ENCODE assay signal across 1 cellular context in the genomic region with DNA sequence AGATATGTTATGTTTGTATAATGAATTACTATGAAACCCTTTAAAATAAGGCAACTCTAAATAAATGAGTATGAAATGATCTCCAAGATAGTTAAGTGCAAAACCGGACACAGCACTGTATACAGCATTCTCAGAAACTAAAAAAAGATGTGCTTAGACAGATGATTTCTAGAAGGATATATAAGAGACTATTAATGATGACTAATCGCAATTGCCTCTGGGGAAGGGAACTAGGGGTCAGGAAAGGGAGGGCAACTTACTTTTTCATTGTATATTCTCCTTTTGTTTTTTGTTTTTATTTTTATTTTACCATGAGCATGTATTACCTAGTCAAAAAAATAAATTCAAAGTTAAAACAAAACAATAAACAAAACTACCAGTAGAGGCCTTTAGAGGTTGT.
TF ChIP-seq lines count a peak whose summit lies in the region.

No MANE protein-coding gene starts in this region.

TF ChIP-seq in HepG2, 621 proteins besides CTCF, POLR2A, EP300 and RAD21 (continued from another document):
- TF ChIP-seq, protein P1, sequence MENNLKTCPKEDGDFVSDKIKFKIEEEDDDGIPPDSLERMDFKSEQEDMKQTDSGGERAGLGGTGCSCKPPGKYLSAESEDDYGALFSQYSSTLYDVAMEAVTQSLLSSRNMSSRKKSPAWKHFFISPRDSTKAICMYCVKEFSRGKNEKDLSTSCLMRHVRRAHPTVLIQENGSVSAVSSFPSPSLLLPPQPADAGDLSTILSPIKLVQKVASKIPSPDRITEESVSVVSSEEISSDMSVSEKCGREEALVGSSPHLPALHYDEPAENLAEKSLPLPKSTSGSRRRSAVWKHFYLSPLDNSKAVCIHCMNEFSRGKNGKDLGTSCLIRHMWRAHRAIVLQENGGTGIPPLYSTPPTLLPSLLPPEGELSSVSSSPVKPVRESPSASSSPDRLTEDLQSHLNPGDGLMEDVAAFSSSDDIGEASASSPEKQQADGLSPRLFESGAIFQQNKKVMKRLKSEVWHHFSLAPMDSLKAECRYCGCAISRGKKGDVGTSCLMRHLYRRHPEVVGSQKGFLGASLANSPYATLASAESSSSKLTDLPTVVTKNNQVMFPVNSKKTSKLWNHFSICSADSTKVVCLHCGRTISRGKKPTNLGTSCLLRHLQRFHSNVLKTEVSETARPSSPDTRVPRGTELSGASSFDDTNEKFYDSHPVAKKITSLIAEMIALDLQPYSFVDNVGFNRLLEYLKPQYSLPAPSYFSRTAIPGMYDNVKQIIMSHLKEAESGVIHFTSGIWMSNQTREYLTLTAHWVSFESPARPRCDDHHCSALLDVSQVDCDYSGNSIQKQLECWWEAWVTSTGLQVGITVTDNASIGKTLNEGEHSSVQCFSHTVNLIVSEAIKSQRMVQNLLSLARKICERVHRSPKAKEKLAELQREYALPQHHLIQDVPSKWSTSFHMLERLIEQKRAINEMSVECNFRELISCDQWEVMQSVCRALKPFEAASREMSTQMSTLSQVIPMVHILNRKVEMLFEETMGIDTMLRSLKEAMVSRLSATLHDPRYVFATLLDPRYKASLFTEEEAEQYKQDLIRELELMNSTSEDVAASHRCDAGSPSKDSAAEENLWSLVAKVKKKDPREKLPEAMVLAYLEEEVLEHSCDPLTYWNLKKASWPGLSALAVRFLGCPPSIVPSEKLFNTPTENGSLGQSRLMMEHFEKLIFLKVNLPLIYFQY (CRISPR knock-in tag; IDR thresholded peaks at IDR 0.05; ENCODE audit: borderline replicate concordance): no peak
- TF ChIP-seq ZNF550 (CRISPR knock-in tag; IDR thresholded peaks at IDR 0.05; ENCODE audit: borderline replicate concordance): no peak
